Comparison of ENCODE assay signal across 21 cellular contexts in the genomic region with DNA sequence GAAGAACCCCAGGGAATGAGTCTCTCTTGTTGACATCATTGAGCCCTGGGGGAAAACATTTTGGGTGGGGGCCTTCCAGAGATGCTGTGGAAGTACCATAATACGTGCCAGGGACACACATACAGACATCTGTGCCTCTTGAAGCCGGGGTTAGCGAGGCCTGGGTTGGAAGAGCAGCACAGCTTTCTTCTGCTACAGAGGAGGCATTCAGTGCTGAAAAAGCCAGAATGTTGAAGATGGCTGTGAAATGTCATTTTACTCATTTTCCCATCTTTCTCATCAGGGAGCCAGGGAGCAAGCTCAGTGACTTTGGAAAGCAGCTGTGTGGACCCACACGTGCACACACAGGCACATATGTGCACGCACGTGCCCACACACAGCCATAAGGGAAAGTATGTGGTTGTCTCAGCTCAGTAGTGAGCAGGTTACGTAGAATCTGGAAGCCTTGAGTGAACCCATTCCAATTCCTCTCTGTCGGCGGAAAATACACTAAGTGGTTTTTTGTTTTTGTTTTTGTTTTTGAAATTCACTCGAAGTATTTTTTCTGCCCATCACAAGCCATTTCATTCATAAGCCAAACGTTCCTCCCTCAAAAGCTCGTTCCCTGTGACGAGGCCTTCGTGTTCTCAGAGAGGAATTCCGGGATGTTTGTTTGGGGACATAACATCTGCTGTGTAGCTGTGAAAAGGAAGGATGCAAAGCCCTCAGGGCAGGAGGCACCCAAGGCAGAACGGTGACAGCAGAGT. TPM values are rescaled to one million over a fixed set of nuclear protein-coding genes. Genes with fewer than 3 reads are reported as not detected.
DNase-seq lines count a peak whose midpoint lies in the region; ATAC-seq and TF ChIP-seq lines count a peak whose summit lies in the region.
"Had no signal": no experiment of that assay in that cellular context is flagged by ENCODE, and none has a peak within 500 bp of the region (broad histone marks: within the 10 kb centered on the region; RNA-seq: fewer than 3 reads in every experiment).

No MANE protein-coding gene starts in this region.

- H3K36me3 ChIP-seq in gastroesophageal sphincter (no peaks in the 10 kb centered on the region), mammary epithelial cell (ENCODE audit: insufficient read depth, low read length) (no peaks in the 10 kb centered on the region), smooth muscle cell (ENCODE audit: low read depth) (no peaks in the 10 kb centered on the region)
- H3K36me3 ChIP-seq: BE2C, pancreas had no signal

- CTCF ChIA-PET in mammary epithelial cell (lab: Charles Lee; ENCODE audit: low non-redundant PET), result no interaction called here

- WGBS in gastroesophageal sphincter (ENCODE audit: low coverage in 1 of 2), 2 donors, result 59 to 63% methylated on average over 11 to 15 of the region's 16 CpGs
- 85% methylated on average over 12 of the region's 16 CpGs for WGBS in mammary epithelial cell (ENCODE audit: low coverage, missing lambda C conversion rate)
- WGBS in smooth muscle cell (ENCODE audit: low lambda C conversion rate), result 81% methylated on average over 16 of the region's 16 CpGs

- H3K4me1 ChIP-seq in gastroesophageal sphincter, result peaks cover 0 to 22% (median 5%) of the 10 kb centered on the region in 3 donors
- H3K4me1 ChIP-seq in mammary epithelial cell (ENCODE audit: insufficient read depth, low read length), result no peaks in the 10 kb centered on the region
- peaks cover 15% of the 10 kb centered on the region for H3K4me1 ChIP-seq in smooth muscle cell (ENCODE audit: low read depth)

- DNase-seq in DMS 273 (lab: John Stamatoyannopoulos, UW; ENCODE audit: unreplicated experiment), result peak; percentile 25
- no peak for DNase-seq in DMS 273 treated with DMSO at 0.1 percent for 48 hours (lab: John Stamatoyannopoulos, UW)
- DNase-seq in NCI-H446 treated with DMSO at 0.1 percent for 48 hours (lab: John Stamatoyannopoulos, UW), result peak; percentile 50
- DNase-seq in superior temporal gyrus (ENCODE audit: extremely low spot score), result peak; percentile 54
- DNase-seq in mammary epithelial cell, result no peak
- DNase-seq in smooth muscle cell (lab: John Stamatoyannopoulos, UW; ENCODE audit: unreplicated experiment), result no peak
- DNase-seq in HK-2 (ENCODE audit: unreplicated experiment), result no peak
- DNase-seq: activated naive CD8-positive, alpha-beta T cell treated with anti-CD3 and anti-CD28 coated beads, Interleukin-2, amount 10 ng/mL, durations not matched to agents 7 days and 5 days; BE2C; Caco-2; Karpas-422; midbrain; MV-4-11; natural killer cell; NCI-H1930; pancreas; SK-N-SH had no signal

- H3K27ac ChIP-seq in gastroesophageal sphincter (peak overlapping the region in 3 of 4 donors; percentile 41 to 67 (median 57)), mammary epithelial cell (ENCODE audit: insufficient read depth, low read depth, low read length) (no peak overlapping the region), smooth muscle cell (ENCODE audit: low read depth) (no peak overlapping the region)
- H3K27ac ChIP-seq: 22Rv1, pancreas had no signal

- H3K79me2 ChIP-seq in mammary epithelial cell (ENCODE audit: insufficient read depth, low read length), result no peaks in the 10 kb centered on the region
- no peaks in the 10 kb centered on the region for H3K79me2 ChIP-seq in smooth muscle cell (ENCODE audit: low read depth)

- H2AFZ ChIP-seq in mammary epithelial cell (ENCODE audit: low read depth, low read length) (no peak overlapping the region), smooth muscle cell (ENCODE audit: low read depth) (no peak overlapping the region)

- no peaks in the 10 kb centered on the region for H3F3A ChIP-seq in smooth muscle cell (ENCODE audit: low read depth)

- H3K27me3 ChIP-seq in gastroesophageal sphincter, result peaks cover 69% of the 10 kb centered on the region
- peaks cover 3% of the 10 kb centered on the region for H3K27me3 ChIP-seq in mammary epithelial cell (ENCODE audit: insufficient read depth, low read length)
- H3K27me3 ChIP-seq in smooth muscle cell (ENCODE audit: low read depth), result no peaks in the 10 kb centered on the region
- H3K27me3 ChIP-seq: BE2C, pancreas had no signal

- ATAC-seq in gastroesophageal sphincter, result no peak
- ATAC-seq: activated T-helper 17 cell treated with anti-CD3 and anti-CD28 coated beads, Interleukin-2, amount 50 U/mL, for 72 hours; HCT116; natural killer cell; pancreas had no signal

- no TSS peak for BruUV-seq in mammary epithelial cell (replicated peaks; lab: Mats Ljungman, UMichigan)

- H3K4me2 ChIP-seq in mammary epithelial cell (ENCODE audit: insufficient read depth, low read depth, low read length), result no peak overlapping the region
- H3K4me2 ChIP-seq in smooth muscle cell, result no peak overlapping the region
- H3K4me2 ChIP-seq: SK-N-SH had no signal

- TF ChIP-seq POLR2A in gastroesophageal sphincter (IDR thresholded peaks at IDR 0.05), result no peak

- H3K9me3 ChIP-seq in gastroesophageal sphincter (no peaks in the 10 kb centered on the region), mammary epithelial cell (replicated peaks; ENCODE audit: insufficient read depth, low read length) (no peaks in the 10 kb centered on the region), smooth muscle cell (replicated peaks; ENCODE audit: low read depth) (no peaks in the 10 kb centered on the region)
- H3K9me3 ChIP-seq: BE2C, Caco-2, pancreas, SK-N-SH had no signal

- no peak overlapping the region for H3K4me3 ChIP-seq in gastroesophageal sphincter
- H3K4me3 ChIP-seq in mammary epithelial cell (replicated peaks in 1 of 3; ENCODE audit: insufficient read depth in 1 of 3, low read depth in 2 of 3, low read length in 3 of 3), result no peak overlapping the region
- H3K4me3 ChIP-seq in smooth muscle cell, result no peak overlapping the region
- H3K4me3 ChIP-seq: pancreas had no signal

- intact Hi-C loops in mammary epithelial cell (cut with micrococcal nuclease), result no loop called here

- no peak for TF ChIP-seq CTCF in gastroesophageal sphincter (IDR thresholded peaks at IDR 0.05)
- no peak for TF ChIP-seq CTCF in mammary epithelial cell (conservative IDR thresholded peaks at IDR 0.05 in 1 of 2, IDR thresholded peaks at IDR 0.05 in 1 of 2; ENCODE audit: extremely low read depth in 1 of 2, insufficient read depth in 1 of 2, low read depth in 1 of 2, low read length in 2 of 2)
- TF ChIP-seq CTCF in smooth muscle cell (IDR thresholded peaks at IDR 0.05; ENCODE audit: borderline replicate concordance, insufficient read depth, poor library complexity, severe bottlenecking), result no peak

- dilution Hi-C loops in mammary epithelial cell (cut with HindIII; ENCODE audit: low sequenced_read_pairs), result no loop called here

- in situ Hi-C loops in mammary epithelial cell (cut with MboI; ENCODE audit: low sequenced_read_pairs in 2 of 2), result no loop called here

- no peak for TF ChIP-seq EP300 in gastroesophageal sphincter (IDR thresholded peaks at IDR 0.05)

- H4K20me1 ChIP-seq in mammary epithelial cell (ENCODE audit: insufficient read depth, low read length), result no peaks in the 10 kb centered on the region
- no peaks in the 10 kb centered on the region for H4K20me1 ChIP-seq in smooth muscle cell (ENCODE audit: low read depth)

- no peak overlapping the region for H3K9ac ChIP-seq in mammary epithelial cell (ENCODE audit: insufficient read depth, low read length)
- no peak overlapping the region for H3K9ac ChIP-seq in smooth muscle cell (ENCODE audit: low read depth)
- H3K9ac ChIP-seq: SK-N-SH had no signal

RNA-seq across cellular contexts. Expression of a gene that starts 29.2 kb away (rescaled TPM):
- total RNA-seq in gastroesophageal sphincter (10 to 100 TPM in 1 of 4 donors, 1 to 10 TPM in 3; 4.4 to 17.2 (median 5.9) TPM), mammary epithelial cell (1 to 10 TPM in 1 of 2 donors, under 1 TPM in 1; under 0.01 to 1.8 TPM), smooth muscle cell (2.2 TPM in 2 replicates)
- polyA plus RNA-seq in mammary epithelial cell (0.50 TPM), smooth muscle cell (1.1 and 1.2 TPM in 2 replicates)
- polyA minus RNA-seq in mammary epithelial cell, result 2.3 TPM

Comparison
In these comparisons a context has a peak if more than half of its experiments do, and no peak if none do; other contexts are left out.
1. DNase-seq: peak in DMS 273 (single experiment), NCI-H446 treated with DMSO at 0.1 percent for 48 hours (single experiment) and superior temporal gyrus (single experiment); none in DMS 273 treated with DMSO at 0.1 percent for 48 hours (single experiment), mammary epithelial cell (single experiment), smooth muscle cell (single experiment) and HK-2 (single experiment).
2. H3K27ac ChIP-seq: peak in gastroesophageal sphincter (3 of 4); none in mammary epithelial cell (single experiment) and smooth muscle cell (single experiment).